Comparison of ENCODE assay signal across 8 cellular contexts in genomic region chr16:27268376-27269299, GRCh38. TPM values are rescaled to one million over a fixed set of nuclear protein-coding genes. Genes with fewer than 3 reads are reported as not detected.
A peak's percentile ranks its signal among the peaks of the same experiment; 100 is the strongest.
DNase-seq lines count a peak whose midpoint lies in the region; ATAC-seq, FAIRE-seq and TF ChIP-seq lines count a peak whose summit lies in the region.

Gene NSMCE1 (minus strand): TSS chr16:27268772. CDS start chr16:27257570, 11,202 bp downstream.

- peak within 1 kb of the TSS; percentile 88 for H3K4me3 ChIP-seq in SU-DHL-6 (ENCODE audit: insufficient read depth, low read length, poor library complexity, severe bottlenecking)
- peak within 1 kb of the TSS; percentile 39 to 72 (median 66) for H3K4me3 ChIP-seq in pancreas
- peak within 1 kb of the TSS; percentile 82 to 95 for H3K4me3 ChIP-seq in tibial artery

- DNase-seq in NCI-H1105 (lab: John Stamatoyannopoulos, UW) (peak; percentile 89), Right ventricle myocardium superior (peak; percentile 99), pancreas (peak; percentile 96 to 98 (median 97)), tibial artery (peak; percentile 97 to 99)
- DNase-seq in activated naive CD8-positive, alpha-beta T cell treated with anti-CD3 and anti-CD28 coated beads, Interleukin-2, amount 50 U/mL, for 16 hours (ENCODE audit: low read depth, low spot score) = peak; percentile 96

- no peaks in the 10 kb centered on the region for H3K27me3 ChIP-seq in SU-DHL-6 (ENCODE audit: low read length)
- H3K27me3 ChIP-seq in pancreas = no peaks in the 10 kb centered on the region
- H3K27me3 ChIP-seq in tibial artery = no peaks in the 10 kb centered on the region

- H3K4me2 ChIP-seq in SU-DHL-6 (ENCODE audit: low read depth, low read length, poor library complexity, severe bottlenecking) = peak within 1 kb of the TSS; percentile 56

- H4K20me1 ChIP-seq in SU-DHL-6 (ENCODE audit: low read depth, low read length) = no peaks in the 10 kb centered on the region

- peak within 1 kb of the TSS; percentile 81 for H2AFZ ChIP-seq in SU-DHL-6 (ENCODE audit: low read depth, low read length, severe bottlenecking)

- TF ChIP-seq POLR2A in GM10847 (IDR thresholded peaks at IDR 0.05; ENCODE audit: extremely low read depth, insufficient read length) = peak; percentile 90

- no peaks in the 10 kb centered on the region for H3K9me3 ChIP-seq in SU-DHL-6 (ENCODE audit: insufficient read depth, low read length)
- no peaks in the 10 kb centered on the region for H3K9me3 ChIP-seq in pancreas
- no peaks in the 10 kb centered on the region for H3K9me3 ChIP-seq in tibial artery

- WGBS in pancreas, 2 donors = 6 to 7% methylated on average over 58 of the region's 58 CpGs

- no peaks in the 10 kb centered on the region for H3K9me2 ChIP-seq in SU-DHL-6 (replicated peaks; ENCODE audit: insufficient read depth, low read length)

- H3K36me3 ChIP-seq in SU-DHL-6 (ENCODE audit: low read length) = peaks cover 2% of the 10 kb centered on the region; the same call in 1 of the 2 replicates
- H3K36me3 ChIP-seq in pancreas = no peaks in the 10 kb centered on the region
- no peaks in the 10 kb centered on the region for H3K36me3 ChIP-seq in tibial artery

- TF ChIP-seq CTCF in SU-DHL-6 (IDR thresholded peaks at IDR 0.05; ENCODE audit: insufficient read depth, low read length, poor library complexity, severe bottlenecking) = no peak
- no peak for TF ChIP-seq CTCF in pancreas (IDR thresholded peaks at IDR 0.05)
- peak; percentile 32 to 40 for TF ChIP-seq CTCF in tibial artery (IDR thresholded peaks at IDR 0.05)

- ATAC-seq in HG02610 (IDR thresholded peaks at IDR 0.05; ENCODE audit: unreplicated experiment) (peak; percentile 89), Right ventricle myocardium superior (ENCODE audit: poor library complexity) (peak; percentile 100), pancreas (peak; percentile 99 to 100 (median 100))

- H3F3A ChIP-seq in SU-DHL-6 (ENCODE audit: insufficient read depth) = peaks cover 47% of the 10 kb centered on the region

- intact Hi-C loops in Right ventricle myocardium superior (cut with DNase I) = no loop called here
- intact Hi-C loops in pancreas (cut with DNase I) = no loop called here
- intact Hi-C loops in tibial artery (cut with DNase I; ENCODE audit: low total_unique reads) = no loop called here

- no peak for FAIRE-seq in pancreas (lab: Jason Lieb, UNC)

- peak within 1 kb of the TSS; percentile 37 for H3K27ac ChIP-seq in SU-DHL-6 (ENCODE audit: low read depth, low read length)
- peak within 1 kb of the TSS; percentile 54 to 81 (median 64) for H3K27ac ChIP-seq in pancreas
- peak within 1 kb of the TSS; percentile 89 for H3K27ac ChIP-seq in tibial artery

- H3K9ac ChIP-seq in SU-DHL-6 (ENCODE audit: low read length) = peak within 1 kb of the TSS; percentile 76

- no peaks in the 10 kb centered on the region for H3K79me2 ChIP-seq in SU-DHL-6 (ENCODE audit: insufficient read depth, low read length)

- H3K4me1 ChIP-seq in pancreas (peaks cover 0 to 10% (median 5%) of the 10 kb centered on the region in 3 donors), tibial artery (peaks cover 0 to 20% (median 9%) of the 10 kb centered on the region in 4 donors)

RNA-seq across cellular contexts. Expression of gene NSMCE1, which starts in this region (rescaled TPM):
- total RNA-seq in Right ventricle myocardium superior (36.0 TPM), pancreas (10 to 100 TPM; 27.6 to 37.7 (median 31.7) TPM)
- polyA plus RNA-seq in pancreas = 10 to 100 TPM; 30.0 to 37.9 TPM

Comparison
In these comparisons a context has a peak if more than half of its experiments do, and no peak if none do; other contexts are left out.
1. Peak in every context shown above with its lines: DNase-seq, ATAC-seq, H3K4me3 ChIP-seq and H3K27ac ChIP-seq.
2. H3K27ac ChIP-seq: peak in every context shown above with its lines; median percentile 89 in tibial artery; 64 in pancreas; 37 in SU-DHL-6.
3. CTCF ChIP-seq: peak in tibial artery (2 of 2); none in SU-DHL-6 (single experiment) and pancreas (0 of 4).